Comparison of ENCODE assay signal across 13 cellular contexts in genomic region chr11:87260811-87261210, GRCh38.
"Had no signal": no experiment of that assay in that cellular context is flagged by ENCODE, and none has a peak within 500 bp of the region (broad histone marks: within the 10 kb centered on the region; RNA-seq: fewer than 3 reads in every experiment).

No MANE protein-coding gene starts in this region.

- H3K36me3 ChIP-seq: esophagus squamous epithelium, right lobe of liver had no signal

- H3K4me3 ChIP-seq: body of pancreas, dorsolateral prefrontal cortex, esophagus squamous epithelium, psoas muscle, right lobe of liver, spleen had no signal

- H3K4me1 ChIP-seq: body of pancreas, esophagus squamous epithelium, psoas muscle, right lobe of liver, spleen had no signal

- H3K9me3 ChIP-seq: body of pancreas, esophagus squamous epithelium, psoas muscle, right lobe of liver, spleen had no signal

- DNase-seq: activated CD4-positive, alpha-beta T cell treated with anti-CD3 and anti-CD28 coated beads, Interleukin-2, amount 10 ng/mL, durations not matched to agents 7 days and 5 days; activated CD4-positive, CD25-positive, alpha-beta regulatory T cell; activated naive CD4-positive, alpha-beta T cell treated with anti-CD3 and anti-CD28 coated beads for 36 hours; activated T-cell treated with anti-CD3 and anti-CD28 coated beads for 4 hours; body of pancreas; dorsolateral prefrontal cortex; esophagus squamous epithelium; naive thymus-derived CD4-positive, alpha-beta T cell; psoas muscle; right lobe of liver; spleen; stimulated activated CD4-positive, alpha-beta T cell treated with anti-CD3 and anti-CD28 coated beads, Interleukin-1b, Interleukin-23, amount 100 ng/mL, for 48 hours; stimulated activated naive B cell treated with anti-CD40 and anti-IgM and Interleukin-4, amounts not matched to agents 10 μg/mL and 1 μg/mL and 100 μg/mL, for 72 hours had no signal

- H3K27ac ChIP-seq: body of pancreas, esophagus squamous epithelium, psoas muscle, right lobe of liver, spleen had no signal

- H3K27me3 ChIP-seq: body of pancreas, dorsolateral prefrontal cortex, esophagus squamous epithelium, right lobe of liver, spleen had no signal
